11 cellular contexts compared by ENCODE assay signal in the genomic region with DNA sequence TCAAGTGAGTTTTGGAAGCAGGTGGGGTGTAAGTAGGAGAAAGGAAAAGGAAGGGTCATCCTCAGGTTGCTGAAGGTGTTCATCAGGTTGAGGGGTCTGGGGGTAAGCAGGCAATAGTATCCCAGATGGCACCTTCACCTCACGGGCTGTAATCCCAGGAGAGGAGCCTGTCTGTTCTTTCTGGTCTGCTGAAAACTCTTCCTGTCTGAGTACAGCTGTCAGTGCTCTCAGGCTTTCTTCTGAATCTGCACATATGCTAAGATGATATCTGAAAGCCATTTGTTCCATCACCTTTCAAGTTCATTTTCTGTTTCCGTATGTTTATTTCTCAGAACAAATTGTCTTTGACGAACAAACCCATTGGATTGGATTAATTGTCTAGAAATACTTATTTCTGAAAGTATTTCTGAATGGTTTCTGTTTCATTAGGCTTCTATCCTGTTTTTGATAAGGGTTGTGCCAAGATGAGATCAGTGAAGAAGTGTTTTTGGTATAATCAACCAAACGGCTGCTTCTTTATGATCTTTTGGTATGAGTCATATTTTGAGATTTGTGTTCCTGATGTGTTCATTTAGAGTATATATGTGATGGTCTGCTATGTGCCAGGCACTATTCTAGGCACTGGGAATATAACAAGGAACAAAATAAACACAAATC. TPM values are rescaled to one million over a fixed set of nuclear protein-coding genes. Genes with fewer than 3 reads are reported as not detected.
DNase-seq lines count a peak whose midpoint lies in the region; ATAC-seq, FAIRE-seq and TF ChIP-seq lines count a peak whose summit lies in the region.
"Had no signal": no experiment of that assay in that cellular context is flagged by ENCODE, and none has a peak within 500 bp of the region (broad histone marks: within the 10 kb centered on the region; RNA-seq: fewer than 3 reads in every experiment).

No MANE protein-coding gene starts in this region.

- DNase-seq in NCI-H82 (lab: John Stamatoyannopoulos, UW): peak; percentile 37
- no peak for DNase-seq in NCI-H82 treated with DMSO at 0.1 percent for 48 hours (lab: John Stamatoyannopoulos, UW; ENCODE audit: unreplicated experiment)
- peak; percentile 5 for DNase-seq in NCI-H69 (lab: John Stamatoyannopoulos, UW)
- no peak for DNase-seq in osteoblast (ENCODE audit: insufficient read length, low spot score, missing footprints)
- DNase-seq in sciatic nerve (ENCODE audit: low spot score): no peak
- DNase-seq in urothelium cell line (ENCODE audit: low spot score): no peak
- no peak for DNase-seq in C1 segment of cervical spinal cord (lab: John Stamatoyannopoulos, UW)
- DNase-seq: 8988T, MV-4-11, SHP77 had no signal

- H3K79me2 ChIP-seq in osteoblast (ENCODE audit: insufficient read depth, low read length): peaks cover 99% of the 10 kb centered on the region

- peaks cover 12% of the 10 kb centered on the region for H3K4me1 ChIP-seq in osteoblast (ENCODE audit: insufficient read depth, low read length)

- TF ChIP-seq CTCF in osteoblast (IDR thresholded peaks at IDR 0.05; ENCODE audit: extremely low read depth, low read depth, low read length): no peak

- peaks cover 71% of the 10 kb centered on the region for H4K20me1 ChIP-seq in osteoblast (ENCODE audit: insufficient read depth, low read length)

- peak; percentile 59 for ATAC-seq in GM21529 (IDR thresholded peaks at IDR 0.05; ENCODE audit: unreplicated experiment)
- no peak for ATAC-seq in sciatic nerve

- no peak overlapping the region for H3K4me3 ChIP-seq in osteoblast (ENCODE audit: insufficient read depth, low read length)

- peak overlapping the region; percentile 23 for H3K27ac ChIP-seq in osteoblast (ENCODE audit: low read depth, low read length)

- H3K9me3 ChIP-seq in osteoblast (ENCODE audit: low read depth, low read length): no peaks in the 10 kb centered on the region

- no peaks in the 10 kb centered on the region for H3K27me3 ChIP-seq in osteoblast (ENCODE audit: insufficient read depth, low read length)

- peaks cover 10% of the 10 kb centered on the region for H3K36me3 ChIP-seq in osteoblast (ENCODE audit: insufficient read depth, low read length)

- no peak for FAIRE-seq in urothelium cell line (lab: Jason Lieb, UNC)

- H2AFZ ChIP-seq in osteoblast (ENCODE audit: low read length): no peak overlapping the region

- intact Hi-C loops in sciatic nerve (cut with DNase I): no loop called here

- no peak overlapping the region for H3K4me2 ChIP-seq in osteoblast (ENCODE audit: insufficient read depth, low read length)

RNA-seq across cellular contexts. Expression of gene ZNF592, which starts 13.3 kb away (rescaled TPM):
- total RNA-seq in osteoblast: 11.2 and 12.4 TPM in 2 replicates
- total RNA-seq in sciatic nerve: 34.8 TPM

RNA-seq across cellular contexts. Expression of gene SEC11A, which starts 45.7 kb away (rescaled TPM):
- total RNA-seq in osteoblast (200 and 202 TPM in 2 replicates), sciatic nerve (119 TPM)

RNA-seq across cellular contexts. Expression of gene ALPK3, which starts 55.5 kb away (rescaled TPM):
- total RNA-seq in osteoblast (0.36 and 0.59 TPM in 2 replicates), sciatic nerve (7.2 TPM)

Comparison
In these comparisons a context has a peak if more than half of its experiments do, and no peak if none do; other contexts are left out.
1. DNase-seq: peak in NCI-H82 (single experiment) and NCI-H69 (single experiment); none in NCI-H82 treated with DMSO at 0.1 percent for 48 hours (single experiment), osteoblast (single experiment), sciatic nerve (single experiment), urothelium cell line (single experiment) and C1 segment of cervical spinal cord (0 of 14).